8 cellular contexts compared by ENCODE assay signal in the genomic region with DNA sequence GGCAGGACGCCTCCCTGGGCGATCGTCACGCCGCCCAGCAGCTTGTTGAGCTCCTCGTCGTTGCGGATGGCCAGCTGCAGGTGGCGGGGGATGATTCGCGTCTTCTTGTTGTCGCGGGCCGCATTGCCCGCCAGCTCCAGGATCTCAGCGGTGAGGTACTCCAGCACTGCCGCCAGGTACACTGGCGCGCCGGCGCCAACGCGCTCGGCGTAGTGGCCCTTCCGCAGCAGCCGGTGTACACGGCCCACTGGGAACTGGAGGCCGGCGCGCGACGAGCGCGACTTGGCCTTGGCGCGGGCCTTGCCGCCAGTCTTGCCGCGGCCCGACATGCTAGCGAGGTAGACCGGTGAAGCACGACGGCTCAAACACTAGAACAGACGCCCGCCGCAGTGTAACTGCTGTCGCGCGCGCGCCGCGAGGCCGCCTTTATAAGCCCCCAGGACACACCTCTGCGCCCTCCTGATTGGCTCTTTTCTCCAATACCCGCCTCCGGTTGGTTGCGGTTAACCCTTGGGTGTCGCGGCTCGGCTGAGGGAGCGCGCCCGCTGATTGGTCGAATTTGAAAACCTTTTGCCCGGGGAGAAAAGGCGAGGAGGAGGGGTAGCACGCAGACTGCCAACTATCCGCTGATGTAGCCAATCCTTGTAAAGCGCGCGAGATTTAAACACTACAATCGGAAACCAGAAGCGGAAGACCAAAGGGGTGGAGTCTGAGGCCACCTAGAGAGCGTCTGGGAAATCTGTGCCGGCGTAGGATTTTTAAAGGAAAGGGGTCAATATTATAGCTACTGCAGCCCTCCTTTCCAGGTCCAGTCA. TPM values are rescaled to one million over a fixed set of nuclear protein-coding genes. Genes with fewer than 3 reads are reported as not detected.
DNase-seq lines count a peak whose midpoint lies in the region; ATAC-seq, FAIRE-seq and TF ChIP-seq lines count a peak whose summit lies in the region.

No MANE protein-coding gene starts in this region.

- TF ChIP-seq CTCF in SU-DHL-6 (IDR thresholded peaks at IDR 0.05; ENCODE audit: insufficient read depth, low read length, poor library complexity, severe bottlenecking) (no peak), ovary (IDR thresholded peaks at IDR 0.05) (peak in 2 of 3 donors; percentile 70 to 85), thyroid gland (IDR thresholded peaks at IDR 0.05) (peak in 2 of 6 experiments; percentile 3 to 12)

- H3K36me3 ChIP-seq in SU-DHL-6 (ENCODE audit: low read length) (peaks cover 28% of the 10 kb centered on the region), ovary (no peaks in the 10 kb centered on the region), thyroid gland (peaks cover 9 to 11% of the 10 kb centered on the region in 2 donors)

- TF ChIP-seq POLR2A in GM12891 (IDR thresholded peaks at IDR 0.05; ENCODE audit: low read depth, low read length) (peak; percentile 100), ovary (IDR thresholded peaks at IDR 0.05) (peak; percentile 99), thyroid gland (IDR thresholded peaks at IDR 0.05) (peak; percentile 98 to 100)

- peak overlapping the region; percentile 89 for H3K27ac ChIP-seq in SU-DHL-6 (ENCODE audit: low read depth, low read length)
- H3K27ac ChIP-seq in ovary: peak overlapping the region; percentile 80 to 96
- H3K27ac ChIP-seq in thyroid gland: peak overlapping the region; percentile 91 to 94 (median 91)

- peaks cover 73% of the 10 kb centered on the region for H3F3A ChIP-seq in SU-DHL-6 (ENCODE audit: insufficient read depth)

- peaks cover 4% of the 10 kb centered on the region for H3K27me3 Mint-ChIP-seq in activated naive CD8-positive, alpha-beta T cell treated with anti-CD3 and anti-CD28 coated beads, Interleukin-2, amount 50 U/mL, for 24 hours

- H3K4me3 Mint-ChIP-seq in activated naive CD8-positive, alpha-beta T cell treated with anti-CD3 and anti-CD28 coated beads, Interleukin-2, amount 50 U/mL, for 24 hours: peak overlapping the region; percentile 90

- peak overlapping the region; percentile 94 for H3K4me2 ChIP-seq in SU-DHL-6 (ENCODE audit: low read depth, low read length, poor library complexity, severe bottlenecking)

- ATAC-seq in HG02798 (IDR thresholded peaks at IDR 0.05; ENCODE audit: poor library complexity, unreplicated experiment) (peak; percentile 87), Right ventricle myocardium superior (ENCODE audit: poor library complexity) (peak; percentile 97)
- peak; percentile 85 for ATAC-seq in activated naive CD8-positive, alpha-beta T cell treated with anti-CD3 and anti-CD28 coated beads, Interleukin-2, amount 50 U/mL, for 24 hours

- DNase-seq in GM12891 (ENCODE audit: insufficient read length, low spot score): peak; percentile 92
- DNase-seq in NCI-H1417 (lab: John Stamatoyannopoulos, UW): peak; percentile 98 to 100 (median 100)
- peak; percentile 99 for DNase-seq in activated naive CD8-positive, alpha-beta T cell treated with anti-CD3 and anti-CD28 coated beads, Interleukin-2, amount 50 U/mL, for 24 hours
- DNase-seq in Right ventricle myocardium superior: peak; percentile 98
- DNase-seq in ovary: peak; percentile 98 to 99 (median 99)
- peak; percentile 99 for DNase-seq in thyroid gland

- peaks cover 45% of the 10 kb centered on the region for H3K4me1 Mint-ChIP-seq in activated naive CD8-positive, alpha-beta T cell treated with anti-CD3 and anti-CD28 coated beads, Interleukin-2, amount 50 U/mL, for 24 hours

- peak overlapping the region; percentile 98 for H3K9ac ChIP-seq in SU-DHL-6 (ENCODE audit: low read length)

- peak; percentile 98 for FAIRE-seq in GM12891 (lab: Jason Lieb, UNC)

- H3K9me2 ChIP-seq in SU-DHL-6 (replicated peaks; ENCODE audit: insufficient read depth, low read length): no peaks in the 10 kb centered on the region

- 0 to 1% (median 0%) methylated on average over 69 to 79 of the region's 79 CpGs for WGBS in ovary, 3 donors
- 0 to 3% methylated on average over 26 to 45 of the region's 79 CpGs for WGBS in thyroid gland, 2 donors

- H3K4me1 ChIP-seq in ovary (ENCODE audit: insufficient read depth) (peaks cover 2% of the 10 kb centered on the region), thyroid gland (peaks cover 15 to 26% of the 10 kb centered on the region in 2 donors)

- intact Hi-C loops in Right ventricle myocardium superior (cut with DNase I) (loop anchor here (2.0 kb wide), 1 partner anchor 102 kb away; no protein-coding TSS in a partner anchor), ovary (cut with DNase I) (loop anchor here in 1 of 4 donors (10.0 kb wide), 1 partner anchor 240 kb away; the partner anchor contains the start of gene RNF26), thyroid gland (cut with DNase I) (no loop called here)

- peaks cover 26% of the 10 kb centered on the region for H3K79me2 ChIP-seq in SU-DHL-6 (ENCODE audit: insufficient read depth, low read length)

- no peak for TF ChIP-seq EP300 in ovary (IDR thresholded peaks at IDR 0.05)

- H3K9me3 ChIP-seq in SU-DHL-6 (ENCODE audit: insufficient read depth, low read length): no peaks in the 10 kb centered on the region
- H3K9me3 ChIP-seq in ovary: no peaks in the 10 kb centered on the region
- no peaks in the 10 kb centered on the region for H3K9me3 ChIP-seq in thyroid gland

- H3K4me3 ChIP-seq in SU-DHL-6 (ENCODE audit: insufficient read depth, low read length, poor library complexity, severe bottlenecking): peak overlapping the region; percentile 76
- peak overlapping the region; percentile 92 for H3K4me3 ChIP-seq in ovary
- H3K4me3 ChIP-seq in thyroid gland (replicated peaks in 1 of 3): peak overlapping the region; percentile 56 to 79 (median 69)

- no peak overlapping the region for H2AFZ ChIP-seq in SU-DHL-6 (ENCODE audit: low read depth, low read length, severe bottlenecking)

- H3K27me3 ChIP-seq in SU-DHL-6 (ENCODE audit: low read length) (no peaks in the 10 kb centered on the region), ovary (no peaks in the 10 kb centered on the region), thyroid gland (no peaks in the 10 kb centered on the region)

- peak overlapping the region; percentile 99 for H3K27ac Mint-ChIP-seq in activated naive CD8-positive, alpha-beta T cell treated with anti-CD3 and anti-CD28 coated beads, Interleukin-2, amount 50 U/mL, for 24 hours

- peaks cover 63% of the 10 kb centered on the region for H3K36me3 Mint-ChIP-seq in activated naive CD8-positive, alpha-beta T cell treated with anti-CD3 and anti-CD28 coated beads, Interleukin-2, amount 50 U/mL, for 24 hours (ENCODE audit: low read depth)

- H4K20me1 ChIP-seq in SU-DHL-6 (ENCODE audit: low read depth, low read length): peaks cover 4% of the 10 kb centered on the region; the same call in 1 of the 2 replicates

- no peaks in the 10 kb centered on the region for H3K9me3 Mint-ChIP-seq in activated naive CD8-positive, alpha-beta T cell treated with anti-CD3 and anti-CD28 coated beads, Interleukin-2, amount 50 U/mL, for 24 hours

TF ChIP-seq in GM12891, 5 proteins besides CTCF, POLR2A, EP300 and RAD21:
- peak; percentile 100 for TF ChIP-seq POLR2AphosphoS5 (IDR thresholded peaks at IDR 0.05; ENCODE audit: low read depth, low read length)
- TF ChIP-seq PAX5 (IDR thresholded peaks at IDR 0.05; ENCODE audit: insufficient read depth, low read length, severe bottlenecking): peak; percentile 17
- peak; percentile 40; the same call in 1 of the 2 replicates for TF ChIP-seq SPI1 (IDR thresholded peaks at IDR 0.05; ENCODE audit: low read depth, low read length)
- TF ChIP-seq POU2F2 (IDR thresholded peaks at IDR 0.05; ENCODE audit: low read depth, low read length): peak; percentile 96
- peak; percentile 99 for TF ChIP-seq TAF1 (IDR thresholded peaks at IDR 0.05; ENCODE audit: low read depth, low read length)

RNA-seq across cellular contexts. Expression of gene DPAGT1, which starts 6.4 kb away (rescaled TPM):
- 14.3 TPM for polyA plus RNA-seq in GM12891 (2012; ENCODE audit: low read depth, missing spikeins)
- total RNA-seq in Right ventricle myocardium superior: 18.2 TPM
- 10 to 100 TPM; 14.1 to 31.3 (median 24.4) TPM for total RNA-seq in ovary
- polyA plus RNA-seq in ovary: 10 to 100 TPM; 18.3 to 61.4 TPM
- total RNA-seq in thyroid gland: 10 to 100 TPM; 29.8 to 42.8 (median 38.7) TPM

RNA-seq across cellular contexts. Expression of gene HMBS, which starts 10.6 kb away (rescaled TPM):
- polyA plus RNA-seq in GM12891 (2012; ENCODE audit: low read depth, missing spikeins): 31.2 TPM
- 22.1 TPM for total RNA-seq in Right ventricle myocardium superior
- total RNA-seq in ovary: 10 to 100 TPM in 2 of 7 donors, 1 to 10 TPM in 5; 1.1 to 19.4 (median 8.7) TPM
- 1 to 10 TPM; 4.6 to 7.6 TPM for polyA plus RNA-seq in ovary
- 10 to 100 TPM; 10.7 to 24.3 (median 19.7) TPM for total RNA-seq in thyroid gland

RNA-seq across cellular contexts. Expression of gene C2CD2L, which starts 11.9 kb away (rescaled TPM):
- 3.7 TPM for polyA plus RNA-seq in GM12891 (2012; ENCODE audit: low read depth, missing spikeins)
- total RNA-seq in Right ventricle myocardium superior (9.6 TPM), ovary (10 to 100 TPM in 1 of 7 donors, 1 to 10 TPM in 6; 4.4 to 13.6 (median 8.8) TPM), thyroid gland (1 to 10 TPM; 6.7 to 8.9 (median 7.9) TPM)
- 1 to 10 TPM; 2.8 to 5.5 TPM for polyA plus RNA-seq in ovary

RNA-seq across cellular contexts. Expression of gene HINFP, which starts 26.1 kb away (rescaled TPM):
- 9.4 TPM for polyA plus RNA-seq in GM12891 (2012; ENCODE audit: low read depth, missing spikeins)
- 13.3 TPM for total RNA-seq in Right ventricle myocardium superior
- 10 to 100 TPM; 15.2 to 27.9 (median 22.8) TPM for total RNA-seq in ovary
- polyA plus RNA-seq in ovary: 10 to 100 TPM; 17.5 to 20.4 TPM
- 10 to 100 TPM; 24.0 to 37.7 (median 33.2) TPM for total RNA-seq in thyroid gland

RNA-seq across cellular contexts. Expression of gene VPS11, which starts 27.7 kb away (rescaled TPM):
- 31.6 TPM for polyA plus RNA-seq in GM12891 (2012; ENCODE audit: low read depth, missing spikeins)
- 19.8 TPM for total RNA-seq in Right ventricle myocardium superior
- total RNA-seq in ovary: 10 to 100 TPM; 24.3 to 45.0 (median 34.9) TPM
- polyA plus RNA-seq in ovary: 10 to 100 TPM; 40.1 to 47.8 TPM
- 10 to 100 TPM; 40.3 to 64.4 (median 47.4) TPM for total RNA-seq in thyroid gland

Comparison
In these comparisons a context has a peak if more than half of its experiments do, and no peak if none do; other contexts are left out.
1. Peak in every context shown above with its lines: DNase-seq, ATAC-seq, H3K4me3 ChIP-seq and H3K27ac ChIP-seq.